ENCODE assay signal across 1 cellular context in genomic region chr15:62896969-62897486, GRCh38.
A peak's percentile ranks its signal among the peaks of the same experiment; 100 is the strongest.
TF ChIP-seq lines count a peak whose summit lies in the region.

No MANE protein-coding gene starts in this region.

TF ChIP-seq in HepG2, 621 proteins besides CTCF, POLR2A, EP300 and RAD21 (continued from another document and continues in another):
- TF ChIP-seq FOXP4 (CRISPR knock-in tag; IDR thresholded peaks at IDR 0.05): peak; percentile 64
- TF ChIP-seq TAF15 (IDR thresholded peaks at IDR 0.05; ENCODE audit: low read depth, low read length, poor library complexity, severe bottlenecking): no peak
- TF ChIP-seq MED8 (CRISPR knock-in tag; IDR thresholded peaks at IDR 0.05; ENCODE audit: insufficient replicate concordance): no peak
- TF ChIP-seq TBX3 (IDR thresholded peaks at IDR 0.05; ENCODE audit: borderline replicate concordance): peak; percentile 47; the same call in 1 of the 2 replicates
- TF ChIP-seq SRSF4 (IDR thresholded peaks at IDR 0.05; ENCODE audit: low read depth, low read length, poor library complexity, severe bottlenecking): no peak
- no peak for TF ChIP-seq E2F1 (CRISPR knock-in tag; IDR thresholded peaks at IDR 0.05)
- no peak for TF ChIP-seq BCLAF1 (IDR thresholded peaks at IDR 0.05)
- TF ChIP-seq TEAD3 (CRISPR knock-in tag; optimal IDR thresholded peaks at IDR 0.05; ENCODE audit: borderline replicate concordance): peak; percentile 76
- no peak for TF ChIP-seq ZNF513 (CRISPR knock-in tag; conservative IDR thresholded peaks at IDR 0.05)
- TF ChIP-seq MATR3 (CRISPR knock-in tag; IDR thresholded peaks at IDR 0.05): no peak
- TF ChIP-seq LCORL (IDR thresholded peaks at IDR 0.05): no peak
- TF ChIP-seq LCORL (CRISPR knock-in tag; IDR thresholded peaks at IDR 0.05): no peak
- no peak for TF ChIP-seq HBP1 (CRISPR knock-in tag; IDR thresholded peaks at IDR 0.05; ENCODE audit: low read depth)
- TF ChIP-seq NFIC (IDR thresholded peaks at IDR 0.05; ENCODE audit: low read length): peak; percentile 71
- no peak for TF ChIP-seq TRIM22 (IDR thresholded peaks at IDR 0.05)
- no peak for TF ChIP-seq ATF4 (CRISPR knock-in tag; IDR thresholded peaks at IDR 0.05)
- TF ChIP-seq ZNF275 (CRISPR knock-in tag; IDR thresholded peaks at IDR 0.05; ENCODE audit: borderline replicate concordance): no peak
- TF ChIP-seq TOPORS (CRISPR knock-in tag; IDR thresholded peaks at IDR 0.05): no peak
- no peak for TF ChIP-seq RBM22 (optimal IDR thresholded peaks at IDR 0.05; ENCODE audit: low read length)
- TF ChIP-seq NKX3-1 (CRISPR knock-in tag; IDR thresholded peaks at IDR 0.05): peak; percentile 31; the same call in 1 of the 2 replicates
- TF ChIP-seq ZBTB46 (CRISPR knock-in tag; IDR thresholded peaks at IDR 0.05; ENCODE audit: borderline replicate concordance): no peak
- peak; percentile 66; the same call in 1 of the 2 replicates for TF ChIP-seq ZNF503 (CRISPR knock-in tag; IDR thresholded peaks at IDR 0.05)
- TF ChIP-seq RCOR2 (CRISPR knock-in tag; IDR thresholded peaks at IDR 0.05): peak; percentile 76
- TF ChIP-seq ERF (CRISPR knock-in tag; IDR thresholded peaks at IDR 0.05): no peak
- peak; percentile 55 for TF ChIP-seq NR2F6 (IDR thresholded peaks at IDR 0.05)
- TF ChIP-seq NR2F6 (CRISPR knock-in tag; IDR thresholded peaks at IDR 0.05): no peak; the same call in 1 of the 2 replicates
- peak; percentile 27; the same call in 1 of the 2 replicates for TF ChIP-seq RXRA (CRISPR knock-in tag; IDR thresholded peaks at IDR 0.05)
- no peak; the same call in 1 of the 2 replicates for TF ChIP-seq ZFP1 (CRISPR knock-in tag; IDR thresholded peaks at IDR 0.05)
- TF ChIP-seq CREM (IDR thresholded peaks at IDR 0.05): peak; percentile 56; the same call in 1 of the 2 replicates
- TF ChIP-seq CREM (CRISPR knock-in tag; IDR thresholded peaks at IDR 0.05): no peak
- TF ChIP-seq BCL6 (CRISPR knock-in tag; IDR thresholded peaks at IDR 0.05): 0 out of 2 replicates have a peak, but pooled peaks have one; percentile 16
- peak; percentile 69; the same call in 1 of the 2 replicates for TF ChIP-seq PHF21A (CRISPR knock-in tag; IDR thresholded peaks at IDR 0.05)
- TF ChIP-seq TFDP1 (CRISPR knock-in tag; IDR thresholded peaks at IDR 0.05; ENCODE audit: borderline replicate concordance): no peak
- TF ChIP-seq NFE2L1 (CRISPR knock-in tag; IDR thresholded peaks at IDR 0.05; ENCODE audit: borderline replicate concordance): no peak
- no peak for TF ChIP-seq ZNF280D (CRISPR knock-in tag; IDR thresholded peaks at IDR 0.05)
- TF ChIP-seq ZNF740 (CRISPR knock-in tag; IDR thresholded peaks at IDR 0.05): no peak
- TF ChIP-seq ZNF256 (CRISPR knock-in tag; conservative IDR thresholded peaks at IDR 0.05): no peak
- TF ChIP-seq ZNF83 (CRISPR knock-in tag; IDR thresholded peaks at IDR 0.05; ENCODE audit: borderline replicate concordance): no peak
